22 cellular contexts compared by ENCODE assay signal in genomic region chr4:74667944-74668343, GRCh38.
DNase-seq lines count a peak whose midpoint lies in the region; ATAC-seq and TF ChIP-seq lines count a peak whose summit lies in the region.
"Had no signal": no experiment of that assay in that cellular context is flagged by ENCODE, and none has a peak within 500 bp of the region (broad histone marks: within the 10 kb centered on the region; RNA-seq: fewer than 3 reads in every experiment).

No MANE protein-coding gene starts in this region.

- TF ChIP-seq CTCF in Calu3 (IDR thresholded peaks at IDR 0.05; ENCODE audit: unreplicated experiment) (no peak), PC-3 (conservative IDR thresholded peaks at IDR 0.05; ENCODE audit: low read depth, low read length) (no peak), fibroblast of villous mesenchyme (IDR thresholded peaks at IDR 0.05; ENCODE audit: insufficient read depth, low read depth, low read length) (no peak), smooth muscle cell (IDR thresholded peaks at IDR 0.05; ENCODE audit: borderline replicate concordance, insufficient read depth, poor library complexity, severe bottlenecking) (no peak), RWPE1 (conservative IDR thresholded peaks at IDR 0.05; ENCODE audit: low read depth) (no peak), esophagus squamous epithelium (IDR thresholded peaks at IDR 0.05) (no peak)

- H3K79me2 ChIP-seq in PC-3 (ENCODE audit: low read length): no peaks in the 10 kb centered on the region
- H3K79me2 ChIP-seq in smooth muscle cell (ENCODE audit: low read depth): no peaks in the 10 kb centered on the region

- peak overlapping the region; percentile 97 for H3K27ac Mint-ChIP-seq in Calu3 (ENCODE audit: unreplicated experiment)
- no peak overlapping the region for H3K27ac Mint-ChIP-seq in T-helper 2 cell treated with Interferon-gamma antibody and Interleukin-4, amounts not matched to agents 5 μg/mL and 100 μg/mL, for 36 hours
- H3K27ac Mint-ChIP-seq: B cell; CD8-positive, alpha-beta T cell; IgD-negative memory B cell had no signal

- H3F3A ChIP-seq in PC-3 (ENCODE audit: low read length, unreplicated experiment) (no peaks in the 10 kb centered on the region), smooth muscle cell (ENCODE audit: low read depth) (peaks cover 7% of the 10 kb centered on the region)

- H3K4me1 ChIP-seq in PC-3 (ENCODE audit: insufficient read depth, low read length) (peaks cover 67% of the 10 kb centered on the region), smooth muscle cell (ENCODE audit: low read depth) (peaks cover 13% of the 10 kb centered on the region), esophagus squamous epithelium (peaks cover 0 to 22% (median 0%) of the 10 kb centered on the region in 3 donors)

- H3K4me1 Mint-ChIP-seq in Calu3 (ENCODE audit: low read depth, unreplicated experiment): peaks cover 90% of the 10 kb centered on the region
- H3K4me1 Mint-ChIP-seq in T-helper 2 cell treated with Interferon-gamma antibody and Interleukin-4, amounts not matched to agents 5 μg/mL and 100 μg/mL, for 36 hours (ENCODE audit: low read depth): no peaks in the 10 kb centered on the region
- H3K4me1 Mint-ChIP-seq: B cell, IgD-negative memory B cell had no signal

- H3K9me2 ChIP-seq in PC-3 (replicated peaks; ENCODE audit: low read length): no peaks in the 10 kb centered on the region
- H3K9me2 ChIP-seq: SK-N-SH had no signal

- H3K9ac ChIP-seq in PC-3 (ENCODE audit: low read length) (peak overlapping the region; percentile 83), smooth muscle cell (ENCODE audit: low read depth) (no peak overlapping the region)
- H3K9ac ChIP-seq: KMS-11, SK-N-SH had no signal

- no peaks in the 10 kb centered on the region for H3K27me3 Mint-ChIP-seq in Calu3 (ENCODE audit: unreplicated experiment)
- peaks cover 10% of the 10 kb centered on the region for H3K27me3 Mint-ChIP-seq in T-helper 2 cell treated with Interferon-gamma antibody and Interleukin-4, amounts not matched to agents 5 μg/mL and 100 μg/mL, for 36 hours (ENCODE audit: low read depth)

- H4K20me1 ChIP-seq in PC-3 (ENCODE audit: low read length): no peaks in the 10 kb centered on the region
- no peaks in the 10 kb centered on the region for H4K20me1 ChIP-seq in smooth muscle cell (ENCODE audit: low read depth)

- CTCF ChIA-PET in Calu3 (lab: Charles Lee) (interaction anchor here (0.8 to 1.1 kb wide), 3 partner anchors 35 to 218 kb away, joined by 3 read pairs; no protein-coding TSS in a partner anchor), PC-3 (lab: Charles Lee) (interaction anchor here (0.6 kb wide), 1 partner anchor 616 kb away, joined by 4 read pairs; no protein-coding TSS in a partner anchor), RWPE1 (lab: Yijun Ruan, JAX) (interaction anchor here (0.9 kb wide), 1 partner anchor 130 kb away, joined by 3 read pairs; no protein-coding TSS in a partner anchor)

- BruUV-seq in Calu3 (replicated peaks; lab: Mats Ljungman, UMichigan) (no TSS peak), PC-3 (replicated peaks; lab: Mats Ljungman, UMichigan) (no TSS peak)

- H3K9me3 ChIP-seq in PC-3 (ENCODE audit: low read length) (no peaks in the 10 kb centered on the region), smooth muscle cell (replicated peaks; ENCODE audit: low read depth) (no peaks in the 10 kb centered on the region), esophagus squamous epithelium (no peaks in the 10 kb centered on the region)
- H3K9me3 ChIP-seq: SK-N-SH had no signal

- H3K36me3 ChIP-seq in PC-3 (ENCODE audit: low read depth, low read length): no peaks in the 10 kb centered on the region
- no peaks in the 10 kb centered on the region for H3K36me3 ChIP-seq in smooth muscle cell (ENCODE audit: low read depth)
- H3K36me3 ChIP-seq in esophagus squamous epithelium: no peaks in the 10 kb centered on the region

- POLR2A ChIA-PET in PC-3 (lab: Charles Lee; ENCODE audit: unreplicated experiment) (no interaction called here), RWPE1 (lab: Yijun Ruan, JAX; ENCODE audit: low non-redundant PET) (no interaction called here)

- no peaks in the 10 kb centered on the region for H3K9me3 Mint-ChIP-seq in Calu3 (ENCODE audit: low read depth, unreplicated experiment)
- H3K9me3 Mint-ChIP-seq in T-helper 2 cell treated with Interferon-gamma antibody and Interleukin-4, amounts not matched to agents 5 μg/mL and 100 μg/mL, for 36 hours: no peaks in the 10 kb centered on the region
- H3K9me3 Mint-ChIP-seq: CD8-positive, alpha-beta T cell; H9; IgD-negative memory B cell had no signal

- peak; percentile 7; the same call in 1 of the 2 replicates for ATAC-seq in PC-3
- ATAC-seq: CD8-positive, alpha-beta T cell had no signal

- no peak for TF ChIP-seq POLR2A in esophagus squamous epithelium (IDR thresholded peaks at IDR 0.05)

- H3K27ac ChIP-seq in PC-3 (ENCODE audit: low read length) (peak overlapping the region; percentile 97), smooth muscle cell (ENCODE audit: low read depth) (no peak overlapping the region), RWPE1 (no peak overlapping the region), esophagus squamous epithelium (no peak overlapping the region)
- H3K27ac ChIP-seq: C4-2B, KMS-11 had no signal

- H3K4me3 ChIP-seq in PC-3 (ENCODE audit: low read length): no peak overlapping the region
- no peak overlapping the region for H3K4me3 ChIP-seq in fibroblast of villous mesenchyme (ENCODE audit: low read depth, low read length)
- no peak overlapping the region for H3K4me3 ChIP-seq in smooth muscle cell
- no peak overlapping the region for H3K4me3 ChIP-seq in esophagus squamous epithelium

- no peak overlapping the region for H2AFZ ChIP-seq in PC-3 (ENCODE audit: low read length)
- H2AFZ ChIP-seq in smooth muscle cell (ENCODE audit: low read depth): peak overlapping the region; percentile 66

- peak overlapping the region; percentile 54 for H3K4me3 Mint-ChIP-seq in Calu3 (ENCODE audit: low read depth, unreplicated experiment)
- H3K4me3 Mint-ChIP-seq in T-helper 2 cell treated with Interferon-gamma antibody and Interleukin-4, amounts not matched to agents 5 μg/mL and 100 μg/mL, for 36 hours: no peak overlapping the region
- H3K4me3 Mint-ChIP-seq: B cell; CD8-positive, alpha-beta T cell; H9; IgD-negative memory B cell had no signal

- peaks cover 58% of the 10 kb centered on the region for H3K36me3 Mint-ChIP-seq in Calu3 (ENCODE audit: insufficient read depth, unreplicated experiment)
- H3K36me3 Mint-ChIP-seq in T-helper 2 cell treated with Interferon-gamma antibody and Interleukin-4, amounts not matched to agents 5 μg/mL and 100 μg/mL, for 36 hours (ENCODE audit: low read depth): no peaks in the 10 kb centered on the region
- H3K36me3 Mint-ChIP-seq: CD8-positive, alpha-beta T cell; IgD-negative memory B cell had no signal

- DNase-seq in Calu3 (no peak), PC-3 (no peak), fibroblast of villous mesenchyme (ENCODE audit: low read depth) (peak; percentile 56), smooth muscle cell (lab: John Stamatoyannopoulos, UW; ENCODE audit: unreplicated experiment) (no peak), RWPE1 (ENCODE audit: low spot score) (no peak), esophagus squamous epithelium (lab: John Stamatoyannopoulos, UW) (no peak)
- DNase-seq in activated naive CD4-positive, alpha-beta T cell (lab: John Stamatoyannopoulos, UW): no peak
- no peak for DNase-seq in T-helper 2 cell treated with Interferon-gamma antibody and Interleukin-4, amounts not matched to agents 5 μg/mL and 100 μg/mL, for 36 hours (ENCODE audit: low spot score)
- DNase-seq: CD8-positive, alpha-beta T cell; DMS153; DND-41; H9; NCI-H1048; NCI-H1694; NCI-H2029 treated with DMSO at 0.1 percent for 48 hours; NCI-H2227 treated with DMSO at 0.1 percent for 48 hours; NCI-H526 treated with DMSO at 0.1 percent for 48 hours; SK-N-SH had no signal

- H3K27me3 ChIP-seq in PC-3 (ENCODE audit: low read length): no peaks in the 10 kb centered on the region
- H3K27me3 ChIP-seq in smooth muscle cell (ENCODE audit: low read depth): no peaks in the 10 kb centered on the region
- no peaks in the 10 kb centered on the region for H3K27me3 ChIP-seq in esophagus squamous epithelium

- intact Hi-C loops in Calu3 (cut with micrococcal nuclease; ENCODE audit: unreplicated experiment): no loop called here
- intact Hi-C loops in PC-3 (cut with micrococcal nuclease): no loop called here
- intact Hi-C loops in esophagus squamous epithelium (cut with DNase I): no loop called here

- H3K4me2 ChIP-seq in PC-3 (ENCODE audit: low read length) (no peak overlapping the region), smooth muscle cell (peak overlapping the region; percentile 28)
- H3K4me2 ChIP-seq: KMS-11, SK-N-SH had no signal
